In the genomic region with DNA sequence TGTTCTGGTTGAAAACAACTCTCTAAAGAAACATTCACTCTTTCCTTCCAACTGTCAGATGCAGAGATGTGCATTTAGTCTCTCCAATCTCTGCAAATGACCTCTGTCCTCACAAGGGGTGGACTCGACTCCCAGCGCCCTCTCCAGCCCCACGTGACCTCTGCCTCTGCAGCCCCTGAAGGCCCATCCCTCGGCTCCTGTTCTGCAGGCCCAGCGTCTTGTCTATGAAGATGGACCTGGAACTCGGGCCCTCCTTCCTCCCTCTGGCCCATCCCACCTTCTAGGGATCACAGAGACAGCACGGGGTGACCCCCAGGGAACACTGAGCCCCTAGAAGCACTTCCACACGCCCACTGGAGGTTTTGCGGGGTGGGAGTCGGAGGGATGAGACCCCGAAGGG, we compare ENCODE assay signal across 18 cellular contexts. TPM values are rescaled to one million over a fixed set of nuclear protein-coding genes. Genes with fewer than 3 reads are reported as not detected.
DNase-seq lines count a peak whose midpoint lies in the region; ATAC-seq, FAIRE-seq and TF ChIP-seq lines count a peak whose summit lies in the region.
"Not testable (repeated sequence)": the region's sequence is repeated elsewhere in the genome, so short reads cannot be mapped to it uniquely, and the experiment has no call there.
"Had no signal": no experiment of that assay in that cellular context is flagged by ENCODE, and none has a peak within 500 bp of the region (broad histone marks: within the 10 kb centered on the region; RNA-seq: fewer than 3 reads in every experiment).

No MANE protein-coding gene starts in this region.

- DNase-seq in A549 (ENCODE audit: low read depth in 1 of 2, low spot score in 1 of 2) = not testable (repeated sequence)
- DNase-seq in RWPE2 (ENCODE audit: low spot score) (peak; percentile 33), chondrocyte (ENCODE audit: low spot score) (peak; percentile 60), Right ventricle myocardium inferior (ENCODE audit: missing footprints) (peak; percentile 20), left cardiac atrium (peak; percentile 3), sigmoid colon (peak; percentile 28)
- peak; percentile 6 for DNase-seq in activated T-cell treated with anti-CD3 and anti-CD28 coated beads, Interleukin-2, amount 50 U/mL, for 24 hours

- not testable (repeated sequence) for TF ChIP-seq CTCF in A549 (IDR thresholded peaks at IDR 0.05); RWPE2 (IDR thresholded peaks at IDR 0.05; ENCODE audit: poor library complexity, severe bottlenecking); chondrocyte (IDR thresholded peaks at IDR 0.05); sigmoid colon (IDR thresholded peaks at IDR 0.05)

- H3K36me3 ChIP-seq in RWPE2 (ENCODE audit: low read depth); sigmoid colon: not testable (repeated sequence)

- 71% methylated on average over 7 of the region's 11 CpGs for WGBS in A549 (ENCODE audit: missing lambda C conversion rate)
- WGBS in sigmoid colon, 2 donors = 31 to 60% methylated on average over 7 of the region's 11 CpGs

- H3K36me3 Mint-ChIP-seq in activated T-cell treated with anti-CD3 and anti-CD28 coated beads, Interleukin-2, amount 50 U/mL, for 24 hours (ENCODE audit: low read depth); activated naive CD4-positive, alpha-beta T cell treated with anti-CD3 and anti-CD28 coated beads, Interleukin-2, amount 50 U/mL, for 24 hours; chondrocyte (ENCODE audit: low read depth): not testable (repeated sequence)

- not testable (repeated sequence) for TF ChIP-seq POLR2A in A549 (IDR thresholded peaks at IDR 0.05; ENCODE audit: low read length); sigmoid colon (IDR thresholded peaks at IDR 0.05)

- H3K4me3 Mint-ChIP-seq in activated T-cell treated with anti-CD3 and anti-CD28 coated beads, Interleukin-2, amount 50 U/mL, for 24 hours; activated naive CD4-positive, alpha-beta T cell treated with anti-CD3 and anti-CD28 coated beads, Interleukin-2, amount 50 U/mL, for 24 hours; chondrocyte (ENCODE audit: unreplicated experiment): not testable (repeated sequence)

- H3K27me3 ChIP-seq in RWPE2 (ENCODE audit: insufficient read depth, poor library complexity, severe bottlenecking) (peaks cover 21% of the 10 kb centered on the region), sigmoid colon (peaks cover 0 to 31% (median 21%) of the 10 kb centered on the region in 3 donors)

- H3K4me3 ChIP-seq in A549; RWPE2 (ENCODE audit: severe bottlenecking); sigmoid colon: not testable (repeated sequence)

- TF ChIP-seq RAD21 in A549 (conservative IDR thresholded peaks at IDR 0.05 in 1 of 2, IDR thresholded peaks at IDR 0.05 in 1 of 2) = not testable (repeated sequence)

- TF ChIP-seq EP300 in A549 (IDR thresholded peaks at IDR 0.05); sigmoid colon (IDR thresholded peaks at IDR 0.05): not testable (repeated sequence)

- POLR2A ChIA-PET in A549 (lab: Yijun Ruan, JAX) = not testable (repeated sequence)

- not testable (repeated sequence) for H3K27ac Mint-ChIP-seq in activated T-cell treated with anti-CD3 and anti-CD28 coated beads, Interleukin-2, amount 50 U/mL, for 24 hours; chondrocyte (ENCODE audit: unreplicated experiment)
- peak overlapping the region; percentile 6 for H3K27ac Mint-ChIP-seq in activated naive CD4-positive, alpha-beta T cell treated with anti-CD3 and anti-CD28 coated beads, Interleukin-2, amount 50 U/mL, for 24 hours

- intact Hi-C loops in Right ventricle myocardium inferior (cut with DNase I); left cardiac atrium (cut with DNase I); sigmoid colon (cut with DNase I): not testable (repeated sequence)

- not testable (repeated sequence) for H3K27ac ChIP-seq in A549; RWPE2 (ENCODE audit: poor library complexity, severe bottlenecking); sigmoid colon

- peak; percentile 59 for FAIRE-seq in A549 (lab: Jason Lieb, UNC)

- CTCF ChIA-PET in A549 (lab: Yijun Ruan, JAX) = not testable (repeated sequence)

- not testable (repeated sequence) for H3K4me1 ChIP-seq in A549; RWPE2 (ENCODE audit: insufficient read depth, poor library complexity, severe bottlenecking); sigmoid colon

- H3K4me2 ChIP-seq in A549 = not testable (repeated sequence)

- ATAC-seq in A549; RWPE2 (ENCODE audit: low read depth); Right ventricle myocardium inferior; left cardiac atrium: not testable (repeated sequence)

- H3K9me3 ChIP-seq in A549; RWPE2 (ENCODE audit: severe bottlenecking); sigmoid colon: not testable (repeated sequence)

- not testable (repeated sequence) for H3K9me3 Mint-ChIP-seq in activated T-cell treated with anti-CD3 and anti-CD28 coated beads, Interleukin-2, amount 50 U/mL, for 24 hours; activated naive CD4-positive, alpha-beta T cell treated with anti-CD3 and anti-CD28 coated beads, Interleukin-2, amount 50 U/mL, for 24 hours; chondrocyte (ENCODE audit: low read depth)

- H3K27me3 Mint-ChIP-seq in activated T-cell treated with anti-CD3 and anti-CD28 coated beads, Interleukin-2, amount 50 U/mL, for 24 hours; activated naive CD4-positive, alpha-beta T cell treated with anti-CD3 and anti-CD28 coated beads, Interleukin-2, amount 50 U/mL, for 24 hours: not testable (repeated sequence)
- H3K27me3 Mint-ChIP-seq in chondrocyte (ENCODE audit: low read depth) = peaks cover 21% of the 10 kb centered on the region

- not testable (repeated sequence) for H3K4me1 Mint-ChIP-seq in activated T-cell treated with anti-CD3 and anti-CD28 coated beads, Interleukin-2, amount 50 U/mL, for 24 hours (ENCODE audit: low read depth); activated naive CD4-positive, alpha-beta T cell treated with anti-CD3 and anti-CD28 coated beads, Interleukin-2, amount 50 U/mL, for 24 hours; chondrocyte (ENCODE audit: low read depth)

RNA-seq across cellular contexts. Expression of a gene that starts 2.9 kb away (rescaled TPM):
- polyA plus RNA-seq in A549 (2011; rRNA removed) = not detected in 2 replicates
- 0.04 TPM in 1 of 2 replicates, not detected in the other for polyA plus RNA-seq in A549 (2012; cell fraction: cytosol; rRNA removed)
- polyA plus RNA-seq in A549 (2012; cell fraction: nucleus; rRNA removed) = not detected in 2 replicates
- not detected in 3 replicates for polyA plus RNA-seq in A549 (2017; fragmentation: RNase III; extraction: RNeasy Plus Mini Kit Qiagen cat#74134 plus additional on column Dnase treatment)
- not detected in 2 replicates for polyA minus RNA-seq in A549 (2011; rRNA and poly(A)+ RNA removed)
- total RNA-seq in chondrocyte = not detected in 3 replicates
- 9.4 TPM for total RNA-seq in Right ventricle myocardium inferior
- total RNA-seq in left cardiac atrium = 10 to 100 TPM in 1 of 2 donors, 1 to 10 TPM in 1; 2.1 to 17.3 TPM
- total RNA-seq in sigmoid colon = 100 to 1,000 TPM in 1 of 4 donors, 10 to 100 TPM in 3; 10.2 to 118 (median 17.3) TPM
- polyA plus RNA-seq in sigmoid colon = 10 to 100 TPM in 1 of 3 donors, 1 to 10 TPM in 2; 5.1 to 25.2 (median 8.9) TPM
- total RNA-seq: CD4-positive, alpha-beta memory T cell; CD4-positive, CD25-positive, alpha-beta regulatory T cell; CD8-positive, alpha-beta memory T cell; Daoy; G401; GM12878 had no signal
- polyA plus RNA-seq: AG04450; CD14-positive monocyte; CD4-positive, alpha-beta memory T cell; CD4-positive, CD25-positive, alpha-beta regulatory T cell; CD8-positive, alpha-beta memory T cell had no signal

RNA-seq across cellular contexts. Expression of a gene that starts 12.5 kb away (rescaled TPM):
- polyA plus RNA-seq in A549 (2011; rRNA removed) = not detected in 2 replicates
- polyA plus RNA-seq in A549 (2012; cell fraction: cytosol; rRNA removed) = not detected in 2 replicates
- not detected in 2 replicates for polyA plus RNA-seq in A549 (2012; cell fraction: nucleus; rRNA removed)
- not detected in 3 replicates for polyA plus RNA-seq in A549 (2017; fragmentation: RNase III; extraction: RNeasy Plus Mini Kit Qiagen cat#74134 plus additional on column Dnase treatment)
- not detected in 2 replicates for polyA minus RNA-seq in A549 (2011; rRNA and poly(A)+ RNA removed)
- total RNA-seq in chondrocyte = not detected in 3 replicates
- 0.54 TPM for total RNA-seq in Right ventricle myocardium inferior
- under 1 TPM in 1 of 2 donors, not detected in 1; 0.91 TPM for total RNA-seq in left cardiac atrium
- total RNA-seq in sigmoid colon = 1 to 10 TPM in 1 of 4 donors, not detected in 3; 5.3 TPM
- polyA plus RNA-seq in sigmoid colon = 1 to 10 TPM in 1 of 3 donors, under 1 TPM in 1, not detected in 1; 0.71 to 1.2 TPM
- total RNA-seq: A172; CD4-positive, alpha-beta memory T cell; CD4-positive, CD25-positive, alpha-beta regulatory T cell; CD8-positive, alpha-beta memory T cell; Daoy; G401; GM12878 had no signal
- polyA plus RNA-seq: AG04450; CD14-positive monocyte; CD4-positive, alpha-beta memory T cell; CD4-positive, CD25-positive, alpha-beta regulatory T cell; CD8-positive, alpha-beta memory T cell; GM12878 had no signal

RNA-seq across cellular contexts. Expression of a gene that starts 13.4 kb away (rescaled TPM):
- polyA plus RNA-seq in A549 (2011; rRNA removed) (not detected in 2 replicates), A549 (2017; fragmentation: RNase III; extraction: RNeasy Plus Mini Kit Qiagen cat#74134 plus additional on column Dnase treatment) (not detected in 3 replicates), sigmoid colon (10 to 100 TPM in 2 of 3 donors, 1 to 10 TPM in 1; 7.9 to 27.6 (median 11.0) TPM)
- not detected in 2 replicates for polyA plus RNA-seq in A549 (2012; cell fraction: cytosol; rRNA removed)
- 0.06 TPM in 1 of 2 replicates, not detected in the other for polyA plus RNA-seq in A549 (2012; cell fraction: nucleus; rRNA removed)
- not detected in 2 replicates for polyA minus RNA-seq in A549 (2011; rRNA and poly(A)+ RNA removed)
- total RNA-seq in chondrocyte (not detected in 3 replicates), Right ventricle myocardium inferior (10.0 TPM), left cardiac atrium (10 to 100 TPM in 1 of 2 donors, 1 to 10 TPM in 1; 9.3 to 18.9 TPM), sigmoid colon (100 to 1,000 TPM in 1 of 4 donors, 10 to 100 TPM in 3; 12.2 to 182 (median 17.6) TPM)
- total RNA-seq: A172; CD4-positive, alpha-beta memory T cell; CD4-positive, CD25-positive, alpha-beta regulatory T cell; CD8-positive, alpha-beta memory T cell; Daoy; G401; GM12878 had no signal
- polyA plus RNA-seq: AG04450; CD14-positive monocyte; CD4-positive, alpha-beta memory T cell; CD4-positive, CD25-positive, alpha-beta regulatory T cell; CD8-positive, alpha-beta memory T cell; GM12878 had no signal

RNA-seq across cellular contexts. Expression of a gene that starts 18.3 kb away (rescaled TPM):
- polyA plus RNA-seq in A549 (2011; rRNA removed) (not detected in 2 replicates), A549 (2017; fragmentation: RNase III; extraction: RNeasy Plus Mini Kit Qiagen cat#74134 plus additional on column Dnase treatment) (0.08 TPM in 1 of 3 replicates, not detected in the others), sigmoid colon (10 to 100 TPM; 21.5 to 73.9 (median 59.9) TPM)
- polyA plus RNA-seq in A549 (2012; cell fraction: cytosol; rRNA removed) = 0.13 and 0.14 TPM in 2 replicates
- polyA plus RNA-seq in A549 (2012; cell fraction: nucleus; rRNA removed) = 0.23 TPM in 2 replicates
- polyA minus RNA-seq in A549 (2011; rRNA and poly(A)+ RNA removed) = not detected in 2 replicates
- total RNA-seq in chondrocyte (not detected in 3 replicates), Right ventricle myocardium inferior (0.30 TPM), left cardiac atrium (under 1 TPM in 1 of 2 donors, not detected in 1; 0.21 TPM), sigmoid colon (1 to 10 TPM in 1 of 4 donors, not detected in 3; 1.4 TPM)
- total RNA-seq: A673; CD4-positive, alpha-beta memory T cell; CD4-positive, CD25-positive, alpha-beta regulatory T cell; CD8-positive, alpha-beta memory T cell; G401; GM12878 had no signal
- polyA plus RNA-seq: AG04450; CD14-positive monocyte; CD4-positive, alpha-beta memory T cell; CD4-positive, CD25-positive, alpha-beta regulatory T cell; CD8-positive, alpha-beta memory T cell; GM12878 had no signal

Comparison
In these comparisons a context has a peak if more than half of its experiments do, and no peak if none do; other contexts are left out.
1. RNA of a gene that starts 13.4 kb away (total RNA-seq): 12.2 to 182 TPM in sigmoid colon, 9.3 to 18.9 TPM in left cardiac atrium and 10.0 TPM in Right ventricle myocardium inferior (single experiment); not detected in chondrocyte; every median in the first group is over 10 times any median in the second.